ENCODE assay signal across 8 cellular contexts in the genomic region with DNA sequence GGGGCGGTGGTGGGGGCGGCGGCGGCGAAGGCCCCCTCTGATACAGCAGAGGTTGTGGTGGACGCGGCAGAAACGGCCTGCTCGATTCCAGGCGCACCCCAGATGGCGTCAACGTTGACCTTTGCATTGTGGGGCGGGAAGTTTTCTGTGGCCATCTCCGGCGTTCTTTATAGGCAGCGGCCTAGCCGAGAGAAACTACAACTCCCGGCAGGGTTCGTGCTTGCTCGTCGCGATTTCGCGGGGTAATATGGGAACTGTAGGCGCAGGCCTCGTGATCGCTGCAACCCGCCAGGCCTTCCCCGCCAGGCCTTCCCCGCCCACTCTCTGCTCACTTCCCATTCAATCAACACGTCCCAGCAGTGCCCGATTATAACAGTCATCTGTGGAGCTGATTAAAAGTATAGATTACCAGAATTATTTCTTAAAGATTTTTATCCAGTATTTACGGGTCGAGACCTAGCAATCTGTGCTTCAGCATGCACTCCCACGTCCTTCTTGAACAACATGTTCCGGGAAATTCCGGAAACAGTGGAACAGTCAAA.
DNase-seq lines count a peak whose midpoint lies in the region; ATAC-seq lines count a peak whose summit lies in the region.

A gene (minus strand): TSS at position 74 of the 542 bp plus-strand sequence. CDS start 214 bp downstream, outside the sequence.

- DNase-seq in AG20443 (ENCODE audit: low spot score) (peak; percentile 96), GM19238 (ENCODE audit: insufficient read length, low spot score) (peak; percentile 86), NCI-H510A (lab: John Stamatoyannopoulos, UW) (peak; percentile 90), cerebellar nuclear complex (lab: John Stamatoyannopoulos, UW) (peak; percentile 74 to 93), islet precursor cell (peak; percentile 99)
- peak; percentile 91 for DNase-seq in activated CD4-positive, alpha-beta T cell treated with anti-CD3 and anti-CD28 coated beads for 1 hour
- peak; percentile 87 for DNase-seq in stimulated activated CD4-positive, alpha-beta T cell treated with anti-CD3 and anti-CD28 coated beads, Interleukin-12 subunit alpha, Interleukin-12 subunit beta, amount 100 ng/mL, for 4 hours

- ATAC-seq in HG03439 (IDR thresholded peaks at IDR 0.05; ENCODE audit: unreplicated experiment) = peak; percentile 95

Comparison
In these comparisons a context has a peak if more than half of its experiments do, and no peak if none do; other contexts are left out.
1. Peak in every context shown above with its lines: DNase-seq and ATAC-seq.